ENCODE assay signal across 8 cellular contexts in the genomic region with DNA sequence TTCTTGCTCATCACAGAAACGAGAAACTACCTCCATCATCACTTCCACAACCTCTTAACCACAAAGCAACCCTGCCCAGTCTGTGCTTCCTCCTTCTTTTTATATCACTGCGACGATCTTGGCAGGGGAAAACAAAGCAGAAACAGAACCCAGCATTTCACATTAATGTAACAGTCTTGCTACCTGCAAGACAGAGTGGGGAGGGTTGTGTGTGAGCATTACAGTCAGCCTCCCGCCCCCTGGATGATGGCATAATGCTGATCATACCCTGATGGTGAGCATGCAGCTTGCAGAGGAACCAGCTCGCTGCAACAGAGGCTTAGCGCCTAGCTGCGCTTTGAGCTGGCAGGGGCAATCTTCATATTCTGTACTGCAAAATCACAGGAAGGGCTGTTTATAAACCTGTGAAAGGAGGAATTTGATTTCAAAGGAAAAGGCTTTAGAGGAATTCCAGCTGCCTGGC.
DNase-seq lines count a peak whose midpoint lies in the region; ATAC-seq and TF ChIP-seq lines count a peak whose summit lies in the region.

No MANE protein-coding gene starts in this region.

- 67% methylated on average over 7 of the region's 7 CpGs for WGBS in right lobe of liver (ENCODE audit: insufficient coverage, low coverage, low lambda C conversion rate, missing lambda C conversion rate)

- H3K36me3 ChIP-seq in right lobe of liver, result no peaks in the 10 kb centered on the region

- H3K27ac ChIP-seq in right lobe of liver, result no peak overlapping the region

- no peaks in the 10 kb centered on the region for H3K9me3 ChIP-seq in right lobe of liver

- TF ChIP-seq POLR2A in right lobe of liver (IDR thresholded peaks at IDR 0.05), result no peak

- intact Hi-C loops in right lobe of liver (cut with DNase I), result no loop called here

- ATAC-seq in right lobe of liver, result peak; percentile 36 to 48 (median 37)

- no peaks in the 10 kb centered on the region for H3K27me3 ChIP-seq in right lobe of liver

- DNase-seq in ELF-1 (ENCODE audit: low read depth, low spot score), result peak; percentile 4
- peak; percentile 42 for DNase-seq in H4 (ENCODE audit: low spot score)
- peak; percentile 95 for DNase-seq in NOMO-1 treated with DMSO at 0.1 percent for 48 hours (lab: John Stamatoyannopoulos, UW; ENCODE audit: unreplicated experiment)
- peak; percentile 4 for DNase-seq in activated T-helper 1 cell treated with Interleukin-2 at 50 U/mL for 16 hours (ENCODE audit: low read depth)
- no peak for DNase-seq in right lobe of liver
- peak; percentile 1 for DNase-seq in stimulated activated CD8-positive, alpha-beta memory T cell treated with anti-CD3 and anti-CD28 coated beads, Interleukin-15, amount 100 ng/mL, for 24 hours (ENCODE audit: low read depth)
- DNase-seq in NCI-H82 treated with DMSO at 0.1 percent for 48 hours (lab: John Stamatoyannopoulos, UW; ENCODE audit: unreplicated experiment), result no peak
- DNase-seq in NCI-H2171 (lab: John Stamatoyannopoulos, UW), result no peak

- no peak for TF ChIP-seq CTCF in right lobe of liver (IDR thresholded peaks at IDR 0.05)

- no peak overlapping the region for H3K4me3 ChIP-seq in right lobe of liver

- peaks cover 0 to 2% (median 0%) of the 10 kb centered on the region in 4 donors for H3K4me1 ChIP-seq in right lobe of liver

Comparison
In these comparisons a context has a peak if more than half of its experiments do, and no peak if none do; other contexts are left out.
1. DNase-seq: peak in ELF-1 (single experiment), H4 (single experiment), NOMO-1 treated with DMSO at 0.1 percent for 48 hours (single experiment), activated T-helper 1 cell treated with Interleukin-2 at 50 U/mL for 16 hours (single experiment) and stimulated activated CD8-positive, alpha-beta memory T cell treated with anti-CD3 and anti-CD28 coated beads, Interleukin-15, amount 100 ng/mL, for 24 hours (single experiment); none in right lobe of liver (0 of 3), NCI-H82 treated with DMSO at 0.1 percent for 48 hours (single experiment) and NCI-H2171 (single experiment).